Comparison of ENCODE assay signal across 9 cellular contexts in the genomic region with DNA sequence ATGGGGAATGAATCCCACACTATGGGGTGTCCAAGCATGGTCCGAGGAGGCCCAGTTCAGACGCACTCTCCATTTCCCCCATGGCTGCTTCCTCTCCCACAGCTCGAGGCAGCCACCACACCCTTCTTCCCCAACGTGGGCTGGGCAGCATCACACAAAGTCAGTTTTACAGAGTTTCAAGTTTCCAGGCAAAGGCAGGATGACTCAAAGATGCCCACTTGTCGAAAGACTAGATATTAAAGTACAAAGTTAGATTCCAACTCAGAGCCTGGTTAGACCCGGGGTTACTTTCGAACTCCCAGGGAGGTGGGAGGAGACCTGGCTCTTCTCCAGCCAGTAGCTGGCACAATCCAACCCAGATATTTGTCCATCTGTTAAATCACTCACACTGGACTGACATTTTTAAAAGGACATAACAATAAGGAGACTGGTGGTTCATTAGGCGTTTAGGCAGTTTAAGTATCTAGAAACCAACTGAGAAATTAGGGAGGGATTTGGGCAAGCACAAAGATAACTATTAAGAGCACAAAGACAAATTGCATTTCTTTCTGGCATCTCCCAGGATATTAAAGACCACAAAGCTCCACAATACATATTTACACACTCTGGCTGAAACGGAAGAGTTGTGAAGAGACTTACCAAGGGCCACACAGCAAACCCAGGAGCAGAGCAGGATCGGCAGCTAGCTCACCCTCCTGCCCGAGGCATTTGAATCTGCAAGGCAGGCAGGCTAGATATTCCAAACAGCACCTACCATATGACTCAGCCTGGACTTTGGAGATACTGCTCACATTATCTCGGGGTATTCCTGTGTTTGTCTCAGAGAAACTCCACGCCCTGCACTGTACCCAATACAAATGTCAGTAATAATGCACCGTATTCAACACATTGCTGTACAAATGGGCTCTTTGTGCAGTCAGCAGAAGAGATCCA. TPM values are rescaled to one million over a fixed set of nuclear protein-coding genes. Genes with fewer than 3 reads are reported as not detected.
A peak's percentile ranks its signal among the peaks of the same experiment; 100 is the strongest.
DNase-seq lines count a peak whose midpoint lies in the region; ATAC-seq and TF ChIP-seq lines count a peak whose summit lies in the region.
"Had no signal": no experiment of that assay in that cellular context is flagged by ENCODE, and none has a peak within 500 bp of the region (broad histone marks: within the 10 kb centered on the region; RNA-seq: fewer than 3 reads in every experiment).

No MANE protein-coding gene starts in this region.

- no peaks in the 10 kb centered on the region for H3K36me3 ChIP-seq in Panc1 (ENCODE audit: control insufficient read depth, insufficient read depth, low read length)
- no peaks in the 10 kb centered on the region for H3K36me3 ChIP-seq in esophagus muscularis mucosa
- no peaks in the 10 kb centered on the region for H3K36me3 ChIP-seq in mucosa of stomach (ENCODE audit: control insufficient read depth, insufficient read depth, low read length)

- 25% methylated on average over 13 of the region's 14 CpGs for WGBS in esophagus muscularis mucosa

- H3K9me3 ChIP-seq in Panc1 (ENCODE audit: control insufficient read depth, insufficient read depth, low read depth, low read length) (no peaks in the 10 kb centered on the region), esophagus muscularis mucosa (no peaks in the 10 kb centered on the region), mucosa of stomach (ENCODE audit: control insufficient read depth, low read length) (no peaks in the 10 kb centered on the region)

- H3K27ac ChIP-seq in Panc1 (ENCODE audit: low read length) = no peak overlapping the region
- peak overlapping the region; percentile 1 to 45 (median 28) for H3K27ac ChIP-seq in esophagus muscularis mucosa (replicated peaks in 1 of 4)

- H3K9ac ChIP-seq in mucosa of stomach (ENCODE audit: low read length) = peak overlapping the region; percentile 68

- ATAC-seq in Panc1 (peak; percentile 62), HG02610 (IDR thresholded peaks at IDR 0.05; ENCODE audit: unreplicated experiment) (no peak), GM18520 (IDR thresholded peaks at IDR 0.05; ENCODE audit: unreplicated experiment) (no peak)
- ATAC-seq: activated naive CD4-positive, alpha-beta T cell treated with anti-CD3 and anti-CD28 coated beads, Interleukin-2, amount 50 U/mL, for 72 hours had no signal

- H3K27me3 ChIP-seq in Panc1 (ENCODE audit: control insufficient read depth, insufficient read depth, low read length) = peaks cover 3% of the 10 kb centered on the region; the same call in 1 of the 2 replicates
- H3K27me3 ChIP-seq in esophagus muscularis mucosa = no peaks in the 10 kb centered on the region
- no peaks in the 10 kb centered on the region for H3K27me3 ChIP-seq in mucosa of stomach (ENCODE audit: control insufficient read depth, insufficient read depth, low read length)

- in situ Hi-C loops in Panc1 (cut with HindIII; ENCODE audit: low pct_unique_long_range_greater_than_20kb, low sequenced_read_pairs) = no loop called here

- DNase-seq in Ammon's horn (ENCODE audit: low spot score) (peak; percentile 58), Panc1 (ENCODE audit: low read depth, low spot score) (no peak), esophagus muscularis mucosa (ENCODE audit: extremely low spot score) (no peak), SHP77 (lab: John Stamatoyannopoulos, UW) (no peak), GOT3 (lab: John Stamatoyannopoulos, UW) (no peak)

- no peak for TF ChIP-seq EP300 in esophagus muscularis mucosa (IDR thresholded peaks at IDR 0.05)

- POLR2A ChIA-PET in Panc1 (lab: Charles Lee) = no interaction called here

- CTCF ChIA-PET in Panc1 (lab: Charles Lee) = no interaction called here

- intact Hi-C loops in Panc1 (cut with micrococcal nuclease; ENCODE audit: unreplicated experiment) (no loop called here), esophagus muscularis mucosa (cut with DNase I) (no loop called here)

- no TSS peak for BruUV-seq in Panc1 (replicated peaks; lab: Mats Ljungman, UMichigan)

- H3K4me3 ChIP-seq in Panc1 (ENCODE audit: low read depth in 2 of 2, low read length in 2 of 2) (peak overlapping the region in 1 of 2 experiments; percentile 31; a peak in 2 of 4 replicates), esophagus muscularis mucosa (peak overlapping the region; percentile 1 to 34 (median 22)), mucosa of stomach (ENCODE audit: low read length) (peak overlapping the region; percentile 33)

- H3K4me1 ChIP-seq in Panc1 (ENCODE audit: control insufficient read depth, insufficient read depth, low read length) (peaks cover 2% of the 10 kb centered on the region), esophagus muscularis mucosa (peaks cover 16 to 34% (median 32%) of the 10 kb centered on the region in 4 donors), mucosa of stomach (ENCODE audit: control insufficient read depth, insufficient read depth, low read length) (peaks cover 32% of the 10 kb centered on the region)

- no peak for TF ChIP-seq POLR2A in esophagus muscularis mucosa (IDR thresholded peaks at IDR 0.05; ENCODE audit: low read depth)

- no peak for TF ChIP-seq CTCF in Panc1 (IDR thresholded peaks at IDR 0.05)
- no peak for TF ChIP-seq CTCF in esophagus muscularis mucosa (IDR thresholded peaks at IDR 0.05)

RNA-seq across cellular contexts. Expression of a gene that starts 34.8 kb away (rescaled TPM):
- total RNA-seq in Panc1 (2021; ENCODE audit: unreplicated experiment) (0.92 TPM), esophagus muscularis mucosa (10 to 100 TPM; 17.0 to 30.5 (median 19.5) TPM)
- 1.2 TPM for polyA plus RNA-seq in Panc1 (2012; ENCODE audit: insufficient read length)
- total RNA-seq: activated naive CD4-positive, alpha-beta T cell treated with anti-CD3 and anti-CD28 coated beads, Interleukin-2, amount 50 U/mL, for 72 hours had no signal
